ENCODE assay signal across 8 cellular contexts in genomic region chr4:48778431-48779094, GRCh38. TPM values are rescaled to one million over a fixed set of nuclear protein-coding genes. Genes with fewer than 3 reads are reported as not detected.
DNase-seq lines count a peak whose midpoint lies in the region; ATAC-seq and TF ChIP-seq lines count a peak whose summit lies in the region.

No MANE protein-coding gene starts in this region.

- H3K9me3 ChIP-seq in DOHH2 (ENCODE audit: control insufficient read depth, insufficient read depth, low read length) (no peaks in the 10 kb centered on the region), left lung (no peaks in the 10 kb centered on the region), thyroid gland (no peaks in the 10 kb centered on the region)

- ATAC-seq in left lung (no peak), omental fat pad (ENCODE audit: low FRiP score) (no peak), GM21515 (IDR thresholded peaks at IDR 0.05; ENCODE audit: unreplicated experiment) (no peak)

- no peaks in the 10 kb centered on the region for H3K9me2 ChIP-seq in DOHH2 (replicated peaks; ENCODE audit: control insufficient read depth, low read length)

- in situ Hi-C loops in astrocyte of the spinal cord (cut with HindIII; ENCODE audit: low sequenced_read_pairs): no loop called here

- H3K36me3 ChIP-seq in DOHH2 (ENCODE audit: control insufficient read depth, low read length) (peaks cover 12% of the 10 kb centered on the region), left lung (no peaks in the 10 kb centered on the region), thyroid gland (no peaks in the 10 kb centered on the region)

- H3K27ac ChIP-seq in DOHH2 (ENCODE audit: low read depth, low read length): peak overlapping the region; percentile 81; the same call in 1 of the 2 replicates
- peak overlapping the region; percentile 98 to 99 for H3K27ac ChIP-seq in left lung
- peak overlapping the region; percentile 68 to 95 (median 93) for H3K27ac ChIP-seq in thyroid gland

- H3K4me2 ChIP-seq in DOHH2 (ENCODE audit: low read length): peak overlapping the region; percentile 77

- H3K79me2 ChIP-seq in DOHH2 (ENCODE audit: control insufficient read depth, low read length): peaks cover 65% of the 10 kb centered on the region

- 2% methylated on average over 8 of the region's 8 CpGs for WGBS in thyroid gland, 2 donors

- H3K4me1 ChIP-seq in DOHH2 (ENCODE audit: control insufficient read depth, low read length) (peaks cover 54% of the 10 kb centered on the region), left lung (peaks cover 25 to 60% of the 10 kb centered on the region in 2 donors), thyroid gland (peaks cover 12 to 28% of the 10 kb centered on the region in 2 donors)

- H4K20me1 ChIP-seq in DOHH2 (ENCODE audit: control insufficient read depth, insufficient read depth, low read depth, low read length): peaks cover 30% of the 10 kb centered on the region

- peaks cover 10% of the 10 kb centered on the region for H3F3A ChIP-seq in DOHH2 (ENCODE audit: control insufficient read depth, insufficient read depth)

- no peak for TF ChIP-seq CTCF in DOHH2 (IDR thresholded peaks at IDR 0.05; ENCODE audit: low read depth, low read length, poor library complexity, severe bottlenecking)
- no peak for TF ChIP-seq CTCF in astrocyte of the spinal cord (IDR thresholded peaks at IDR 0.05; ENCODE audit: low read depth, low read length)
- no peak for TF ChIP-seq CTCF in left lung (IDR thresholded peaks at IDR 0.05)
- TF ChIP-seq CTCF in thyroid gland (IDR thresholded peaks at IDR 0.05): no peak
- TF ChIP-seq CTCF in omental fat pad (IDR thresholded peaks at IDR 0.05): no peak

- intact Hi-C loops in left lung (cut with DNase I) (no loop called here), thyroid gland (cut with DNase I) (no loop called here), head of caudate nucleus (cut with DNase I) (loop anchor here (2.0 kb wide), 1 partner anchor 200 kb away; no protein-coding TSS in a partner anchor)

- H3K4me3 ChIP-seq in DOHH2 (ENCODE audit: low read length) (peak overlapping the region; percentile 94), astrocyte of the spinal cord (ENCODE audit: low read depth, low read length) (peak overlapping the region; percentile 92), left lung (peak overlapping the region; percentile 93 to 99), thyroid gland (replicated peaks in 1 of 3) (peak overlapping the region in 2 of 3 donors; percentile 76 to 92)

- no peak for TF ChIP-seq POLR2A in thyroid gland (IDR thresholded peaks at IDR 0.05)

- H3K27me3 ChIP-seq in DOHH2 (ENCODE audit: control insufficient read depth, low read length): no peaks in the 10 kb centered on the region
- no peaks in the 10 kb centered on the region for H3K27me3 ChIP-seq in left lung
- H3K27me3 ChIP-seq in thyroid gland: no peaks in the 10 kb centered on the region

- peak; percentile 37 for DNase-seq in LHCN-M2 (ENCODE audit: low read depth)
- DNase-seq in astrocyte of the spinal cord (ENCODE audit: low read depth, low spot score): peak; percentile 49
- DNase-seq in left lung: no peak
- no peak for DNase-seq in thyroid gland
- no peak for DNase-seq in omental fat pad (ENCODE audit: low spot score)
- DNase-seq in head of caudate nucleus: no peak

RNA-seq across cellular contexts. Expression of gene FRYL, which starts 1.5 kb away (rescaled TPM):
- total RNA-seq in LHCN-M2 (2014; rRNA removed) (41.9 and 59.5 TPM in 2 replicates), left lung (10 to 100 TPM; 49.7 to 72.7 TPM), thyroid gland (10 to 100 TPM; 48.7 to 90.4 (median 67.8) TPM), omental fat pad (100 to 1,000 TPM in 1 of 4 donors, 10 to 100 TPM in 3; 45.2 to 143 (median 48.7) TPM)
- 7.8 TPM for polyA plus RNA-seq in LHCN-M2 (2012)

RNA-seq across cellular contexts. Expression of gene OCIAD1, which starts 52.3 kb away (rescaled TPM):
- total RNA-seq in LHCN-M2 (2014; rRNA removed) (161 and 182 TPM in 2 replicates), left lung (100 to 1,000 TPM; 120 to 125 TPM), thyroid gland (100 to 1,000 TPM; 150 to 273 (median 213) TPM), omental fat pad (100 to 1,000 TPM in 1 of 4 donors, 10 to 100 TPM in 3; 67.9 to 111 (median 88.8) TPM)
- polyA plus RNA-seq in LHCN-M2 (2012): 81.6 TPM

Comparison
In these comparisons a context has a peak if more than half of its experiments do, and no peak if none do; other contexts are left out.
1. DNase-seq: peak in LHCN-M2 (single experiment) and astrocyte of the spinal cord (single experiment); none in left lung (0 of 2), thyroid gland (0 of 2), omental fat pad (single experiment) and head of caudate nucleus (0 of 42).
2. Peak in every context shown above with its lines, with median percentiles within 50 percentile points of each other: H3K27ac ChIP-seq and H3K4me3 ChIP-seq.